16 cellular contexts compared by ENCODE assay signal in the genomic region with DNA sequence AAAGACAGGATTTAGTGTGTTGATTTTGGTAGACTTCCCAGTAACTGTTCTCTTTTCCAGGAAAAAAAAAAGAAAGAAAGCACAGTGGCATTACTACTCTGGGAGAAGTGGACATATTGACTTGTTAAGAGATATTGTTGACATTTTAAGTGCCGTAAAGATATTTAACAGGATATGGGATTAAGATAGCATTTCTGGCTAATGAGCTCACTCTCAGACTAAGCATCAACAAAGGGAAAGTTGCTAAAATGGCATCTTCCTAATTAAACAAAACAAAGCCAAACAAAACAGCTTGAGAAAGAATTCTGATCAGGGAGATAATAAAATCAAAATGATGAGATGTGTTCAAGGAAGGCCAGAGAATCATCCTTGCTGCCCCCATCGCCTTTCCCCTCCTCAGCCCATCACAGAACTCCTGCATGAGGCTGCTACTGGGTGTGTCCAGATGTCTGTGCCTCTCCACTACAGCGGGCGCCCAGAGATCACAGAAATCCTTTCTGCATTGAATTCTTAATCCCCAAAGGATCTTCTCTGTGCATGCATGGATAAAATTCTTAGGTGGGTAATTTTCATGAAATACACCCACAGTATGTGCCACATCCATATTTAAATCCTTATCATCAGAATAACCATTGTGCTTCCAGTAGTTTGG.
DNase-seq lines count a peak whose midpoint lies in the region; ATAC-seq and TF ChIP-seq lines count a peak whose summit lies in the region.
"Had no signal": no experiment of that assay in that cellular context is flagged by ENCODE, and none has a peak within 500 bp of the region (broad histone marks: within the 10 kb centered on the region; RNA-seq: fewer than 3 reads in every experiment).

No MANE protein-coding gene starts in this region.

- DNase-seq in T47D (ENCODE audit: low read depth in 1 of 2, low spot score in 1 of 2), result peak; percentile 24 to 25
- no peak for DNase-seq in MCF 10A (ENCODE audit: unreplicated experiment)
- peak; percentile 88 for DNase-seq in NCI-H69 (lab: John Stamatoyannopoulos, UW)
- DNase-seq in glutamatergic neuron, result no peak
- no peak for DNase-seq in sciatic nerve (ENCODE audit: low spot score)
- DNase-seq: Caco-2, DND-41, GOT3, HFFc6, KG1, MM.1S, NCI-H2029 treated with DMSO at 0.1 percent for 48 hours, NCI-H510A treated with DMSO at 0.1 percent for 48 hours, PC-3 had no signal

- BruUV-seq in MCF 10A (replicated peaks; lab: Mats Ljungman, UMichigan), result no TSS peak

- POLR2A ChIA-PET in MCF 10A (lab: Yijun Ruan, JAX), result no interaction called here

- in situ Hi-C loops in T47D (cut with HindIII; ENCODE audit: low pct_unique_long_range_greater_than_20kb, low sequenced_read_pairs), result no loop called here

- H3K27me3 Mint-ChIP-seq in MCF 10A (ENCODE audit: insufficient read depth, unreplicated experiment) (peaks cover 85% of the 10 kb centered on the region), glutamatergic neuron (ENCODE audit: unreplicated experiment) (no peaks in the 10 kb centered on the region)

- TF ChIP-seq CTCF in MCF 10A (IDR thresholded peaks at IDR 0.05; ENCODE audit: unreplicated experiment), result no peak
- TF ChIP-seq CTCF in glutamatergic neuron (IDR thresholded peaks at IDR 0.05; ENCODE audit: partially characterized antibody, unreplicated experiment), result no peak

- H3K27ac Mint-ChIP-seq in MCF 10A (ENCODE audit: low read depth, unreplicated experiment) (no peak overlapping the region), glutamatergic neuron (ENCODE audit: unreplicated experiment) (peak overlapping the region; percentile 62)
- H3K27ac Mint-ChIP-seq: HFFc6 had no signal

- intact Hi-C loops in MCF 10A (cut with micrococcal nuclease) (no loop called here), sciatic nerve (cut with DNase I) (no loop called here)

- no peak overlapping the region for H3K4me3 Mint-ChIP-seq in MCF 10A (ENCODE audit: unreplicated experiment)
- peak overlapping the region; percentile 14 for H3K4me3 Mint-ChIP-seq in glutamatergic neuron (ENCODE audit: unreplicated experiment)
- H3K4me3 Mint-ChIP-seq: HFFc6 had no signal

- H3K4me1 Mint-ChIP-seq in MCF 10A (ENCODE audit: insufficient read depth, unreplicated experiment) (no peaks in the 10 kb centered on the region), glutamatergic neuron (ENCODE audit: low read depth, unreplicated experiment) (peaks cover 28% of the 10 kb centered on the region)

- ATAC-seq in HG03571 (IDR thresholded peaks at IDR 0.05; ENCODE audit: unreplicated experiment) (no peak), sciatic nerve (no peak), HG02759 (IDR thresholded peaks at IDR 0.05; ENCODE audit: unreplicated experiment) (no peak)
- ATAC-seq: PC-3 had no signal

- H3K36me3 Mint-ChIP-seq in MCF 10A (ENCODE audit: insufficient read depth, unreplicated experiment) (no peaks in the 10 kb centered on the region), glutamatergic neuron (ENCODE audit: unreplicated experiment) (no peaks in the 10 kb centered on the region)

- CTCF ChIA-PET in MCF 10A (lab: Yijun Ruan, JAX), result no interaction called here

- H3K9me3 Mint-ChIP-seq in MCF 10A (ENCODE audit: unreplicated experiment), result no peaks in the 10 kb centered on the region
- H3K9me3 Mint-ChIP-seq in glutamatergic neuron (ENCODE audit: unreplicated experiment), result no peaks in the 10 kb centered on the region
- H3K9me3 Mint-ChIP-seq: HFFc6 had no signal

Comparison
In these comparisons a context has a peak if more than half of its experiments do, and no peak if none do; other contexts are left out.
1. DNase-seq: peak in T47D (2 of 2) and NCI-H69 (single experiment); none in MCF 10A (single experiment), glutamatergic neuron (single experiment) and sciatic nerve (single experiment).